In the genomic region with DNA sequence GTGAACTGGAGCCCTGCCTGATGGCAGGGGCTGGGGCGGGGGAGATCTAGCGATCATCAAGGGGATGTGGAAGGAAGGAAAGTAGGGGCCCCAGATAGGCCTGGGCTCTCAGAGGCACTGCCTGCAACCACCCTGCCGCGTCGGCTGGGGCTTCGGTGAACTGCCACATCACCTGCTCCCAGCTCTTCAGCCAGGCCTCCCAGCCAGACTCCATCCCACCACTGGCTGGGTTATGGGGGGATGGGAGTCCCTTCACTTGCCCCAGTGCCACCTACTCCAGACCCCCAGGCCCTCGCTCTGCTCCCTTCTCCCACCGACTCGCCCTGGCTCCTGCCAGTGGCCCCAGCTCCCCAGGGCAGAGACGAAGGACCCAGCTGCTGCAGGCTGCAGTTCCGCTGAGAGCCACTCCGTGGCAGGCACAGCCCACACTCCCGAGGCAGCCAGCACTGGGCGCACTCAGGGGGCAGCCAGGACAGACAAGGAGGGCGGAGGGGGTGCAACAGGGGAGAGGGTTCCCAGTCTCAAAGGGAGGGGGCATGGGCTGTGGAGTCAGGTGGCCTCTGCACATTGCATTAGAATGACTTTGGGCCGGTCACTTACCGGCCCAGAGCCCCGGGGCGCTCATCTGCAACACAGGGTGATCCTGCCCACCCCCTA, we compare ENCODE assay signal across 1 cellular context.
TF ChIP-seq lines count a peak whose summit lies in the region.

No MANE protein-coding gene starts in this region.

TF ChIP-seq in HEK293, 187 proteins besides CTCF, POLR2A, EP300 and RAD21 (continued from another document):
- TF ChIP-seq, protein P1, sequence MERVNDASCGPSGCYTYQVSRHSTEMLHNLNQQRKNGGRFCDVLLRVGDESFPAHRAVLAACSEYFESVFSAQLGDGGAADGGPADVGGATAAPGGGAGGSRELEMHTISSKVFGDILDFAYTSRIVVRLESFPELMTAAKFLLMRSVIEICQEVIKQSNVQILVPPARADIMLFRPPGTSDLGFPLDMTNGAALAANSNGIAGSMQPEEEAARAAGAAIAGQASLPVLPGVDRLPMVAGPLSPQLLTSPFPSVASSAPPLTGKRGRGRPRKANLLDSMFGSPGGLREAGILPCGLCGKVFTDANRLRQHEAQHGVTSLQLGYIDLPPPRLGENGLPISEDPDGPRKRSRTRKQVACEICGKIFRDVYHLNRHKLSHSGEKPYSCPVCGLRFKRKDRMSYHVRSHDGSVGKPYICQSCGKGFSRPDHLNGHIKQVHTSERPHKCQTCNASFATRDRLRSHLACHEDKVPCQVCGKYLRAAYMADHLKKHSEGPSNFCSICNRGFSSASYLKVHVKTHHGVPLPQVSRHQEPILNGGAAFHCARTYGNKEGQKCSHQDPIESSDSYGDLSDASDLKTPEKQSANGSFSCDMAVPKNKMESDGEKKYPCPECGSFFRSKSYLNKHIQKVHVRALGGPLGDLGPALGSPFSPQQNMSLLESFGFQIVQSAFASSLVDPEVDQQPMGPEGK (tag by site-specific recombination; IDR thresholded peaks at IDR 0.05), result peak; percentile 39; the same call in 1 of the 2 replicates
- TF ChIP-seq SP3 (tag by site-specific recombination; IDR thresholded peaks at IDR 0.05), result no peak
- TF ChIP-seq, protein P2, sequence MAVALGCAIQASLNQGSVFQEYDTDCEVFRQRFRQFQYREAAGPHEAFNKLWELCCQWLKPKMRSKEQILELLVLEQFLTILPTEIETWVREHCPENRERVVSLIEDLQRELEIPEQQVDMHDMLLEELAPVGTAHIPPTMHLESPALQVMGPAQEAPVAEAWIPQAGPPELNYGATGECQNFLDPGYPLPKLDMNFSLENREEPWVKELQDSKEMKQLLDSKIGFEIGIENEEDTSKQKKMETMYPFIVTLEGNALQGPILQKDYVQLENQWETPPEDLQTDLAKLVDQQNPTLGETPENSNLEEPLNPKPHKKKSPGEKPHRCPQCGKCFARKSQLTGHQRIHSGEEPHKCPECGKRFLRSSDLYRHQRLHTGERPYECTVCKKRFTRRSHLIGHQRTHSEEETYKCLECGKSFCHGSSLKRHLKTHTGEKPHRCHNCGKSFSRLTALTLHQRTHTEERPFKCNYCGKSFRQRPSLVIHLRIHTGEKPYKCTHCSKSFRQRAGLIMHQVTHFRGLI (tag by site-specific recombination; IDR thresholded peaks at IDR 0.05), result no peak
- TF ChIP-seq, protein P3, sequence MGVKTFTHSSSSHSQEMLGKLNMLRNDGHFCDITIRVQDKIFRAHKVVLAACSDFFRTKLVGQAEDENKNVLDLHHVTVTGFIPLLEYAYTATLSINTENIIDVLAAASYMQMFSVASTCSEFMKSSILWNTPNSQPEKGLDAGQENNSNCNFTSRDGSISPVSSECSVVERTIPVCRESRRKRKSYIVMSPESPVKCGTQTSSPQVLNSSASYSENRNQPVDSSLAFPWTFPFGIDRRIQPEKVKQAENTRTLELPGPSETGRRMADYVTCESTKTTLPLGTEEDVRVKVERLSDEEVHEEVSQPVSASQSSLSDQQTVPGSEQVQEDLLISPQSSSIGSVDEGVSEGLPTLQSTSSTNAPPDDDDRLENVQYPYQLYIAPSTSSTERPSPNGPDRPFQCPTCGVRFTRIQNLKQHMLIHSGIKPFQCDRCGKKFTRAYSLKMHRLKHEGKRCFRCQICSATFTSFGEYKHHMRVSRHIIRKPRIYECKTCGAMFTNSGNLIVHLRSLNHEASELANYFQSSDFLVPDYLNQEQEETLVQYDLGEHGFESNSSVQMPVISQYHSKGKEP (tag by site-specific recombination; IDR thresholded peaks at IDR 0.05), result no peak
- no peak for TF ChIP-seq ZNF335 (tag by site-specific recombination; conservative IDR thresholded peaks at IDR 0.05)
- TF ChIP-seq ZBTB48 (tag by site-specific recombination; IDR thresholded peaks at IDR 0.05), result no peak
- TF ChIP-seq ZNF423 (tag by site-specific recombination; IDR thresholded peaks at IDR 0.05), result no peak
- TF ChIP-seq TCF7L2 (IDR thresholded peaks at IDR 0.05; ENCODE audit: borderline replicate concordance, low read depth, low read length), result no peak
- TF ChIP-seq ZNF266 (tag by site-specific recombination; IDR thresholded peaks at IDR 0.05; ENCODE audit: low read depth), result no peak
- TF ChIP-seq ZNF707 (tag by site-specific recombination; IDR thresholded peaks at IDR 0.05), result no peak
- no peak for TF ChIP-seq ZFHX2 (tag by site-specific recombination; conservative IDR thresholded peaks at IDR 0.05)
- TF ChIP-seq SP2 (tag by site-specific recombination; IDR thresholded peaks at IDR 0.05), result no peak
- TF ChIP-seq OSR2 (tag by site-specific recombination; IDR thresholded peaks at IDR 0.05), result no peak
- TF ChIP-seq, protein P4, sequence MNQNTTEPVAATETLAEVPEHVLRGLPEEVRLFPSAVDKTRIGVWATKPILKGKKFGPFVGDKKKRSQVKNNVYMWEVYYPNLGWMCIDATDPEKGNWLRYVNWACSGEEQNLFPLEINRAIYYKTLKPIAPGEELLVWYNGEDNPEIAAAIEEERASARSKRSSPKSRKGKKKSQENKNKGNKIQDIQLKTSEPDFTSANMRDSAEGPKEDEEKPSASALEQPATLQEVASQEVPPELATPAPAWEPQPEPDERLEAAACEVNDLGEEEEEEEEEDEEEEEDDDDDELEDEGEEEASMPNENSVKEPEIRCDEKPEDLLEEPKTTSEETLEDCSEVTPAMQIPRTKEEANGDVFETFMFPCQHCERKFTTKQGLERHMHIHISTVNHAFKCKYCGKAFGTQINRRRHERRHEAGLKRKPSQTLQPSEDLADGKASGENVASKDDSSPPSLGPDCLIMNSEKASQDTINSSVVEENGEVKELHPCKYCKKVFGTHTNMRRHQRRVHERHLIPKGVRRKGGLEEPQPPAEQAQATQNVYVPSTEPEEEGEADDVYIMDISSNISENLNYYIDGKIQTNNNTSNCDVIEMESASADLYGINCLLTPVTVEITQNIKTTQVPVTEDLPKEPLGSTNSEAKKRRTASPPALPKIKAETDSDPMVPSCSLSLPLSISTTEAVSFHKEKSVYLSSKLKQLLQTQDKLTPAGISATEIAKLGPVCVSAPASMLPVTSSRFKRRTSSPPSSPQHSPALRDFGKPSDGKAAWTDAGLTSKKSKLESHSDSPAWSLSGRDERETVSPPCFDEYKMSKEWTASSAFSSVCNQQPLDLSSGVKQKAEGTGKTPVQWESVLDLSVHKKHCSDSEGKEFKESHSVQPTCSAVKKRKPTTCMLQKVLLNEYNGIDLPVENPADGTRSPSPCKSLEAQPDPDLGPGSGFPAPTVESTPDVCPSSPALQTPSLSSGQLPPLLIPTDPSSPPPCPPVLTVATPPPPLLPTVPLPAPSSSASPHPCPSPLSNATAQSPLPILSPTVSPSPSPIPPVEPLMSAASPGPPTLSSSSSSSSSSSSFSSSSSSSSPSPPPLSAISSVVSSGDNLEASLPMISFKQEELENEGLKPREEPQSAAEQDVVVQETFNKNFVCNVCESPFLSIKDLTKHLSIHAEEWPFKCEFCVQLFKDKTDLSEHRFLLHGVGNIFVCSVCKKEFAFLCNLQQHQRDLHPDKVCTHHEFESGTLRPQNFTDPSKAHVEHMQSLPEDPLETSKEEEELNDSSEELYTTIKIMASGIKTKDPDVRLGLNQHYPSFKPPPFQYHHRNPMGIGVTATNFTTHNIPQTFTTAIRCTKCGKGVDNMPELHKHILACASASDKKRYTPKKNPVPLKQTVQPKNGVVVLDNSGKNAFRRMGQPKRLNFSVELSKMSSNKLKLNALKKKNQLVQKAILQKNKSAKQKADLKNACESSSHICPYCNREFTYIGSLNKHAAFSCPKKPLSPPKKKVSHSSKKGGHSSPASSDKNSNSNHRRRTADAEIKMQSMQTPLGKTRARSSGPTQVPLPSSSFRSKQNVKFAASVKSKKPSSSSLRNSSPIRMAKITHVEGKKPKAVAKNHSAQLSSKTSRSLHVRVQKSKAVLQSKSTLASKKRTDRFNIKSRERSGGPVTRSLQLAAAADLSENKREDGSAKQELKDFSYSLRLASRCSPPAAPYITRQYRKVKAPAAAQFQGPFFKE (tag by site-specific recombination; IDR thresholded peaks at IDR 0.05; ENCODE audit: borderline replicate concordance), result no peak
- TF ChIP-seq ZNF121 (tag by site-specific recombination; IDR thresholded peaks at IDR 0.05), result no peak
- TF ChIP-seq, protein P5, sequence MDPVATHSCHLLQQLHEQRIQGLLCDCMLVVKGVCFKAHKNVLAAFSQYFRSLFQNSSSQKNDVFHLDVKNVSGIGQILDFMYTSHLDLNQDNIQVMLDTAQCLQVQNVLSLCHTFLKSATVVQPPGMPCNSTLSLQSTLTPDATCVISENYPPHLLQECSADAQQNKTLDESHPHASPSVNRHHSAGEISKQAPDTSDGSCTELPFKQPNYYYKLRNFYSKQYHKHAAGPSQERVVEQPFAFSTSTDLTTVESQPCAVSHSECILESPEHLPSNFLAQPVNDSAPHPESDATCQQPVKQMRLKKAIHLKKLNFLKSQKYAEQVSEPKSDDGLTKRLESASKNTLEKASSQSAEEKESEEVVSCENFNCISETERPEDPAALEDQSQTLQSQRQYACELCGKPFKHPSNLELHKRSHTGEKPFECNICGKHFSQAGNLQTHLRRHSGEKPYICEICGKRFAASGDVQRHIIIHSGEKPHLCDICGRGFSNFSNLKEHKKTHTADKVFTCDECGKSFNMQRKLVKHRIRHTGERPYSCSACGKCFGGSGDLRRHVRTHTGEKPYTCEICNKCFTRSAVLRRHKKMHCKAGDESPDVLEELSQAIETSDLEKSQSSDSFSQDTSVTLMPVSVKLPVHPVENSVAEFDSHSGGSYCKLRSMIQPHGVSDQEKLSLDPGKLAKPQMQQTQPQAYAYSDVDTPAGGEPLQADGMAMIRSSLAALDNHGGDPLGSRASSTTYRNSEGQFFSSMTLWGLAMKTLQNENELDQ (tag by site-specific recombination; IDR thresholded peaks at IDR 0.05; ENCODE audit: low read depth), result no peak
- TF ChIP-seq, protein P6, sequence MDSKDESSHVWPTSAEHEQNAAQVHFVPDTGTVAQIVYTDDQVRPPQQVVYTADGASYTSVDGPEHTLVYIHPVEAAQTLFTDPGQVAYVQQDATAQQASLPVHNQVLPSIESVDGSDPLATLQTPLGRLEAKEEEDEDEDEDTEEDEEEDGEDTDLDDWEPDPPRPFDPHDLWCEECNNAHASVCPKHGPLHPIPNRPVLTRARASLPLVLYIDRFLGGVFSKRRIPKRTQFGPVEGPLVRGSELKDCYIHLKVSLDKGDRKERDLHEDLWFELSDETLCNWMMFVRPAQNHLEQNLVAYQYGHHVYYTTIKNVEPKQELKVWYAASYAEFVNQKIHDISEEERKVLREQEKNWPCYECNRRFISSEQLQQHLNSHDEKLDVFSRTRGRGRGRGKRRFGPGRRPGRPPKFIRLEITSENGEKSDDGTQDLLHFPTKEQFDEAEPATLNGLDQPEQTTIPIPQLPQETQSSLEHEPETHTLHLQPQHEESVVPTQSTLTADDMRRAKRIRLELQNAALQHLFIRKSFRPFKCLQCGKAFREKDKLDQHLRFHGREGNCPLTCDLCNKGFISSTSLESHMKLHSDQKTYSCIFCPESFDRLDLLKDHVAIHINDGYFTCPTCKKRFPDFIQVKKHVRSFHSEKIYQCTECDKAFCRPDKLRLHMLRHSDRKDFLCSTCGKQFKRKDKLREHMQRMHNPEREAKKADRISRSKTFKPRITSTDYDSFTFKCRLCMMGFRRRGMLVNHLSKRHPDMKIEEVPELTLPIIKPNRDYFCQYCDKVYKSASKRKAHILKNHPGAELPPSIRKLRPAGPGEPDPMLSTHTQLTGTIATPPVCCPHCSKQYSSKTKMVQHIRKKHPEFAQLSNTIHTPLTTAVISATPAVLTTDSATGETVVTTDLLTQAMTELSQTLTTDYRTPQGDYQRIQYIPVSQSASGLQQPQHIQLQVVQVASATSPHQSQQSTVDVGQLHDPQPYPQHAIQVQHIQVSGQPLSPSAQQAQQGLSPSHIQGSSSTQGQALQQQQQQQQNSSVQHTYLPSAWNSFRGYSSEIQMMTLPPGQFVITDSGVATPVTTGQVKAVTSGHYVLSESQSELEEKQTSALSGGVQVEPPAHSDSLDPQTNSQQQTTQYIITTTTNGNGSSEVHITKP (tag by site-specific recombination; IDR thresholded peaks at IDR 0.05), result no peak
- TF ChIP-seq, protein P7, sequence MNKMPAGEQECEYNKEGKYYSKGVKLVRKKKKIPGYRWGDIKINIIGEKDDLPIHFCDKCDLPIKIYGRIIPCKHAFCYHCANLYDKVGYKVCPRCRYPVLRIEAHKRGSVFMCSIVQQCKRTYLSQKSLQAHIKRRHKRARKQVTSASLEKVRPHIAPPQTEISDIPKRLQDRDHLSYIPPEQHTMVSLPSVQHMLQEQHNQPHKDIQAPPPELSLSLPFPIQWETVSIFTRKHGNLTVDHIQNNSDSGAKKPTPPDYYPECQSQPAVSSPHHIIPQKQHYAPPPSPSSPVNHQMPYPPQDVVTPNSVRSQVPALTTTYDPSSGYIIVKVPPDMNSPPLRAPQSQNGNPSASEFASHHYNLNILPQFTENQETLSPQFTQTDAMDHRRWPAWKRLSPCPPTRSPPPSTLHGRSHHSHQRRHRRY (tag by site-specific recombination; IDR thresholded peaks at IDR 0.05), result no peak
- TF ChIP-seq ZNF404 (tag by site-specific recombination; IDR thresholded peaks at IDR 0.05), result no peak
- no peak for TF ChIP-seq SCRT2 (tag by site-specific recombination; IDR thresholded peaks at IDR 0.05)
- TF ChIP-seq ZNF501 (tag by site-specific recombination; IDR thresholded peaks at IDR 0.05), result no peak
- TF ChIP-seq ZIC2 (tag by site-specific recombination; IDR thresholded peaks at IDR 0.05), result 0 out of 2 replicates have a peak, but pooled peaks have one; percentile 12
- no peak for TF ChIP-seq HOXA7 (CRISPR knock-in tag; IDR thresholded peaks at IDR 0.05; ENCODE audit: borderline replicate concordance)
- peak; percentile 70 for TF ChIP-seq ZNF654 (tag by site-specific recombination; IDR thresholded peaks at IDR 0.05; ENCODE audit: low read depth)
- peak; percentile 60; the same call in 1 of the 2 replicates for TF ChIP-seq ZNF600 (tag by site-specific recombination; IDR thresholded peaks at IDR 0.05)
- no peak for TF ChIP-seq GFI1B (tag by site-specific recombination; IDR thresholded peaks at IDR 0.05)
- TF ChIP-seq EGR2 (tag by site-specific recombination; IDR thresholded peaks at IDR 0.05; ENCODE audit: low read depth), result 0 out of 2 replicates have a peak, but pooled peaks have one; percentile 15
- TF ChIP-seq, protein P8, sequence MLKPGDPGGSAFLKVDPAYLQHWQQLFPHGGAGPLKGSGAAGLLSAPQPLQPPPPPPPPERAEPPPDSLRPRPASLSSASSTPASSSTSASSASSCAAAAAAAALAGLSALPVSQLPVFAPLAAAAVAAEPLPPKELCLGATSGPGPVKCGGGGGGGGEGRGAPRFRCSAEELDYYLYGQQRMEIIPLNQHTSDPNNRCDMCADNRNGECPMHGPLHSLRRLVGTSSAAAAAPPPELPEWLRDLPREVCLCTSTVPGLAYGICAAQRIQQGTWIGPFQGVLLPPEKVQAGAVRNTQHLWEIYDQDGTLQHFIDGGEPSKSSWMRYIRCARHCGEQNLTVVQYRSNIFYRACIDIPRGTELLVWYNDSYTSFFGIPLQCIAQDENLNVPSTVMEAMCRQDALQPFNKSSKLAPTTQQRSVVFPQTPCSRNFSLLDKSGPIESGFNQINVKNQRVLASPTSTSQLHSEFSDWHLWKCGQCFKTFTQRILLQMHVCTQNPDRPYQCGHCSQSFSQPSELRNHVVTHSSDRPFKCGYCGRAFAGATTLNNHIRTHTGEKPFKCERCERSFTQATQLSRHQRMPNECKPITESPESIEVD (tag by site-specific recombination; IDR thresholded peaks at IDR 0.05), result no peak
- no peak for TF ChIP-seq ZNF677 (tag by site-specific recombination; IDR thresholded peaks at IDR 0.05)
- TF ChIP-seq ZXDB (tag by site-specific recombination; IDR thresholded peaks at IDR 0.05), result no peak
- no peak for TF ChIP-seq ZNF596 (tag by site-specific recombination; IDR thresholded peaks at IDR 0.05)
- TF ChIP-seq BCL11B (tag by site-specific recombination; IDR thresholded peaks at IDR 0.05; ENCODE audit: low read depth), result no peak
- TF ChIP-seq ZSCAN16 (tag by site-specific recombination; IDR thresholded peaks at IDR 0.05), result no peak
- TF ChIP-seq GLIS2 (tag by site-specific recombination; IDR thresholded peaks at IDR 0.05), result peak; percentile 63
